ENCODE assay signal across 8 cellular contexts in genomic region chr7:79452495-79453265, GRCh38. TPM values are rescaled to one million over a fixed set of nuclear protein-coding genes. Genes with fewer than 3 reads are reported as not detected.
DNase-seq lines count a peak whose midpoint lies in the region; ATAC-seq and TF ChIP-seq lines count a peak whose summit lies in the region.

No MANE protein-coding gene starts in this region.

- H3K4me3 Mint-ChIP-seq in naive thymus-derived CD4-positive, alpha-beta T cell = peak overlapping the region; percentile 16 to 75 (median 58)
- H3K4me3 Mint-ChIP-seq in activated T-helper 17 cell treated with anti-CD3 and anti-CD28 coated beads, Interleukin-2, amount 50 U/mL, for 72 hours = no peak overlapping the region

- intact Hi-C loops in naive thymus-derived CD4-positive, alpha-beta T cell (cut with micrococcal nuclease) = no loop called here

- peaks cover 6% of the 10 kb centered on the region for H3K4me1 ChIP-seq in RWPE2 (ENCODE audit: insufficient read depth, poor library complexity, severe bottlenecking)
- no peaks in the 10 kb centered on the region for H3K4me1 ChIP-seq in naive thymus-derived CD4-positive, alpha-beta T cell (ENCODE audit: control insufficient read depth in 2 of 2, insufficient read depth in 2 of 2, low read length in 2 of 2)

- CTCF ChIA-PET in naive thymus-derived CD4-positive, alpha-beta T cell (lab: Charles Lee) = no interaction called here

- no peaks in the 10 kb centered on the region for H3K9me3 ChIP-seq in RWPE2 (ENCODE audit: severe bottlenecking)
- no peaks in the 10 kb centered on the region for H3K9me3 ChIP-seq in naive thymus-derived CD4-positive, alpha-beta T cell (ENCODE audit: control insufficient read depth in 2 of 3, low read length in 3 of 3)

- H3K4me3 ChIP-seq in RWPE2 (ENCODE audit: severe bottlenecking) (peak overlapping the region; percentile 42), fibroblast of the aortic adventitia (ENCODE audit: low read depth, low read length) (peak overlapping the region; percentile 91)
- no peak overlapping the region for H3K4me3 ChIP-seq in naive thymus-derived CD4-positive, alpha-beta T cell (ENCODE audit: low read length)

- H3K9me3 Mint-ChIP-seq in naive thymus-derived CD4-positive, alpha-beta T cell = peaks cover 0 to 18% (median 2%) of the 10 kb centered on the region in 11 donors
- no peaks in the 10 kb centered on the region for H3K9me3 Mint-ChIP-seq in activated T-helper 17 cell treated with anti-CD3 and anti-CD28 coated beads, Interleukin-2, amount 50 U/mL, for 72 hours

- H3K36me3 Mint-ChIP-seq in naive thymus-derived CD4-positive, alpha-beta T cell = no peaks in the 10 kb centered on the region
- H3K36me3 Mint-ChIP-seq in activated T-helper 17 cell treated with anti-CD3 and anti-CD28 coated beads, Interleukin-2, amount 50 U/mL, for 72 hours (ENCODE audit: low read depth) = no peaks in the 10 kb centered on the region

- no peaks in the 10 kb centered on the region for H3K36me3 ChIP-seq in RWPE2 (ENCODE audit: low read depth)
- no peaks in the 10 kb centered on the region for H3K36me3 ChIP-seq in naive thymus-derived CD4-positive, alpha-beta T cell (ENCODE audit: control insufficient read depth in 2 of 3, insufficient read depth in 3 of 3, low read length in 3 of 3)

- H3K4me1 Mint-ChIP-seq in naive thymus-derived CD4-positive, alpha-beta T cell = peaks cover 0 to 10% (median 8%) of the 10 kb centered on the region in 7 donors
- H3K4me1 Mint-ChIP-seq in activated T-helper 17 cell treated with anti-CD3 and anti-CD28 coated beads, Interleukin-2, amount 50 U/mL, for 72 hours = no peaks in the 10 kb centered on the region

- ATAC-seq in RWPE2 (ENCODE audit: low read depth) (0 out of 3 replicates have a peak, but pooled peaks have one; percentile 2), HG03159 (IDR thresholded peaks at IDR 0.05; ENCODE audit: unreplicated experiment) (no peak)
- no peak for ATAC-seq in naive thymus-derived CD4-positive, alpha-beta T cell
- ATAC-seq in activated T-helper 17 cell treated with anti-CD3 and anti-CD28 coated beads, Interleukin-2, amount 50 U/mL, for 72 hours (replicated peaks) = no peak

- TF ChIP-seq CTCF in RWPE2 (IDR thresholded peaks at IDR 0.05; ENCODE audit: poor library complexity, severe bottlenecking) (no peak), fibroblast of the aortic adventitia (IDR thresholded peaks at IDR 0.05; ENCODE audit: insufficient read depth, low read length) (no peak)

- POLR2A ChIA-PET in naive thymus-derived CD4-positive, alpha-beta T cell (lab: Charles Lee) = no interaction called here

- peaks cover 36 to 55% (median 46%) of the 10 kb centered on the region in 5 donors for H3K27me3 Mint-ChIP-seq in naive thymus-derived CD4-positive, alpha-beta T cell
- H3K27me3 Mint-ChIP-seq in activated T-helper 17 cell treated with anti-CD3 and anti-CD28 coated beads, Interleukin-2, amount 50 U/mL, for 72 hours = peaks cover 23% of the 10 kb centered on the region

- H3K27me3 ChIP-seq in RWPE2 (ENCODE audit: insufficient read depth, poor library complexity, severe bottlenecking) = peaks cover 5% of the 10 kb centered on the region
- no peaks in the 10 kb centered on the region for H3K27me3 ChIP-seq in naive thymus-derived CD4-positive, alpha-beta T cell (ENCODE audit: control insufficient read depth in 2 of 2, insufficient read depth in 2 of 2, low read length in 2 of 2)

- H3K27ac Mint-ChIP-seq in naive thymus-derived CD4-positive, alpha-beta T cell = peak overlapping the region in 1 of 9 donors; percentile 34
- no peak overlapping the region for H3K27ac Mint-ChIP-seq in activated T-helper 17 cell treated with anti-CD3 and anti-CD28 coated beads, Interleukin-2, amount 50 U/mL, for 72 hours

- peak overlapping the region; percentile 21 for H3K27ac ChIP-seq in RWPE2 (ENCODE audit: poor library complexity, severe bottlenecking)
- no peak overlapping the region for H3K27ac ChIP-seq in naive thymus-derived CD4-positive, alpha-beta T cell (ENCODE audit: low read depth, low read length)

- DNase-seq in ELF-1 (ENCODE audit: low read depth, low spot score) = peak; percentile 7
- DNase-seq in RWPE2 (ENCODE audit: low spot score) = peak; percentile 52
- DNase-seq in fibroblast of the aortic adventitia (ENCODE audit: low read depth) = peak; percentile 62
- DNase-seq in naive thymus-derived CD4-positive, alpha-beta T cell = no peak
- no peak for DNase-seq in stimulated activated CD4-positive, alpha-beta T cell treated with anti-CD3 and anti-CD28 coated beads, Interleukin-2, amount 100 ng/mL, for 48 hours
- no peak for DNase-seq in NCI-H2107 (lab: John Stamatoyannopoulos, UW)

RNA-seq across cellular contexts. Expression of gene MAGI2, which starts 0.8 kb away (rescaled TPM):
- 16.1 and 25.5 TPM in 2 replicates for total RNA-seq in fibroblast of the aortic adventitia (ENCODE audit: low replicate concordance)
- under 1 TPM in 4 of 5 experiments, not detected in 1; 0.05 to 0.67 (median 0.15) TPM for total RNA-seq in naive thymus-derived CD4-positive, alpha-beta T cell
- not detected for polyA plus RNA-seq in naive thymus-derived CD4-positive, alpha-beta T cell
- total RNA-seq in activated T-helper 17 cell treated with anti-CD3 and anti-CD28 coated beads, Interleukin-2, amount 50 U/mL, for 72 hours = under 1 TPM; 0.05 to 0.09 TPM

Comparison
In these comparisons a context has a peak if more than half of its experiments do, and no peak if none do; other contexts are left out.
1. DNase-seq: peak in ELF-1 (single experiment), RWPE2 (single experiment) and fibroblast of the aortic adventitia (single experiment); none in naive thymus-derived CD4-positive, alpha-beta T cell (0 of 9), stimulated activated CD4-positive, alpha-beta T cell treated with anti-CD3 and anti-CD28 coated beads, Interleukin-2, amount 100 ng/mL, for 48 hours (0 of 2) and NCI-H2107 (single experiment).
2. RNA of gene MAGI2, which starts 0.8 kb away (total RNA-seq): 16.1 to 25.5 TPM in fibroblast of the aortic adventitia; 0.05 to 0.67 TPM in naive thymus-derived CD4-positive, alpha-beta T cell and 0.05 to 0.09 TPM in activated T-helper 17 cell treated with anti-CD3 and anti-CD28 coated beads, Interleukin-2, amount 50 U/mL, for 72 hours; every median in the first group is over 10 times any median in the second.